Comparison of ENCODE assay signal across 18 cellular contexts in genomic region chr7:46751471-46751870, GRCh38.
"Had no signal": no experiment of that assay in that cellular context is flagged by ENCODE, and none has a peak within 500 bp of the region (broad histone marks: within the 10 kb centered on the region; RNA-seq: fewer than 3 reads in every experiment).

No MANE protein-coding gene starts in this region.

- H2AFZ ChIP-seq: neural progenitor cell had no signal

- H3K27me3 Mint-ChIP-seq: activated CD4-positive, alpha-beta memory T cell treated with anti-CD3 and anti-CD28 coated beads, Interleukin-2, amount 10 ng/mL, durations not matched to agents 7 days and 5 days; activated CD8-positive, alpha-beta memory T cell treated with anti-CD3 and anti-CD28 coated beads, Interleukin-2, amount 10 ng/mL, durations not matched to agents 7 days and 5 days; activated naive CD8-positive, alpha-beta T cell treated with anti-CD3 and anti-CD28 coated beads for 36 hours had no signal

- ATAC-seq: activated CD8-positive, alpha-beta memory T cell treated with anti-CD3 and anti-CD28 coated beads, Interleukin-2, amount 10 ng/mL, durations not matched to agents 7 days and 5 days; activated T-helper 17 cell treated with anti-CD3 and anti-CD28 coated beads, Interleukin-2, amount 50 U/mL, for 72 hours; gastrocnemius medialis; left lobe of liver; WTC11 had no signal

- DNase-seq: activated CD4-positive, alpha-beta memory T cell treated with anti-CD3 and anti-CD28 coated beads, Interleukin-2, amount 10 ng/mL, durations not matched to agents 7 days and 5 days; activated CD4-positive, alpha-beta T cell treated with anti-CD3 and anti-CD28 coated beads for 4 hours; activated CD8-positive, alpha-beta memory T cell treated with anti-CD3 and anti-CD28 coated beads, Interleukin-2, amount 10 ng/mL, durations not matched to agents 7 days and 5 days; activated naive CD4-positive, alpha-beta T cell; activated naive CD8-positive, alpha-beta T cell treated with anti-CD3 and anti-CD28 coated beads for 36 hours; amniotic stem cell; effector CD4-positive, alpha-beta T cell; gastrocnemius medialis; ovary; sigmoid colon; spleen; stimulated activated naive CD4-positive, alpha-beta T cell had no signal

- H3K9me3 Mint-ChIP-seq: activated T-helper 17 cell treated with anti-CD3 and anti-CD28 coated beads, Interleukin-2, amount 50 U/mL, for 72 hours; neural progenitor cell had no signal

- H3K4me1 Mint-ChIP-seq: activated CD4-positive, alpha-beta memory T cell treated with anti-CD3 and anti-CD28 coated beads, Interleukin-2, amount 10 ng/mL, durations not matched to agents 7 days and 5 days; activated CD8-positive, alpha-beta memory T cell treated with anti-CD3 and anti-CD28 coated beads, Interleukin-2, amount 10 ng/mL, durations not matched to agents 7 days and 5 days; activated naive CD8-positive, alpha-beta T cell treated with anti-CD3 and anti-CD28 coated beads for 36 hours; activated T-helper 17 cell treated with anti-CD3 and anti-CD28 coated beads, Interleukin-2, amount 50 U/mL, for 72 hours; neural progenitor cell had no signal

- H3K27ac Mint-ChIP-seq: activated CD4-positive, alpha-beta memory T cell treated with anti-CD3 and anti-CD28 coated beads, Interleukin-2, amount 10 ng/mL, durations not matched to agents 7 days and 5 days; activated CD8-positive, alpha-beta memory T cell treated with anti-CD3 and anti-CD28 coated beads, Interleukin-2, amount 10 ng/mL, durations not matched to agents 7 days and 5 days; activated naive CD8-positive, alpha-beta T cell treated with anti-CD3 and anti-CD28 coated beads for 36 hours; activated T-helper 17 cell treated with anti-CD3 and anti-CD28 coated beads, Interleukin-2, amount 50 U/mL, for 72 hours; neural progenitor cell had no signal

- H3K36me3 ChIP-seq: gastrocnemius medialis, neural progenitor cell, ovary, sigmoid colon, spleen, tibial nerve had no signal

- H3K4me2 ChIP-seq: neural progenitor cell had no signal

- H3K27ac ChIP-seq: gastrocnemius medialis, neural progenitor cell, ovary, spleen, tibial nerve had no signal

- H3K4me1 ChIP-seq: neural progenitor cell, spleen had no signal

- H3K9me3 ChIP-seq: gastrocnemius medialis, ovary, sigmoid colon, spleen, tibial nerve had no signal

- H3K4me3 ChIP-seq: gastrocnemius medialis, neural progenitor cell, ovary, sigmoid colon, spleen, tibial nerve had no signal

- H3K27me3 ChIP-seq: gastrocnemius medialis, neural progenitor cell, ovary, sigmoid colon, spleen, tibial nerve had no signal

- H3K9ac ChIP-seq: neural progenitor cell had no signal

- H3K36me3 Mint-ChIP-seq: activated CD8-positive, alpha-beta memory T cell treated with anti-CD3 and anti-CD28 coated beads, Interleukin-2, amount 10 ng/mL, durations not matched to agents 7 days and 5 days; activated naive CD8-positive, alpha-beta T cell treated with anti-CD3 and anti-CD28 coated beads for 36 hours; neural progenitor cell; WTC11 had no signal

- FAIRE-seq: keratinocyte had no signal

- H3K4me3 Mint-ChIP-seq: activated CD4-positive, alpha-beta memory T cell treated with anti-CD3 and anti-CD28 coated beads, Interleukin-2, amount 10 ng/mL, durations not matched to agents 7 days and 5 days; activated CD8-positive, alpha-beta memory T cell treated with anti-CD3 and anti-CD28 coated beads, Interleukin-2, amount 10 ng/mL, durations not matched to agents 7 days and 5 days; activated naive CD8-positive, alpha-beta T cell treated with anti-CD3 and anti-CD28 coated beads for 36 hours; activated T-helper 17 cell treated with anti-CD3 and anti-CD28 coated beads, Interleukin-2, amount 50 U/mL, for 72 hours; neural progenitor cell; WTC11 had no signal
